ENCODE assay signal across 8 cellular contexts in genomic region chr3:192825657-192826200, GRCh38.
DNase-seq lines count a peak whose midpoint lies in the region; ATAC-seq and TF ChIP-seq lines count a peak whose summit lies in the region.

No MANE protein-coding gene starts in this region.

- 47% methylated on average over 2 of the region's 2 CpGs for WGBS in right lobe of liver (ENCODE audit: insufficient coverage, low coverage, low lambda C conversion rate, missing lambda C conversion rate)
- 65 to 83% methylated on average over 1 to 2 of the region's 2 CpGs for WGBS in gastroesophageal sphincter (ENCODE audit: low coverage in 1 of 2), 2 donors

- no peak overlapping the region for H3K27ac ChIP-seq in KMS-11
- H3K27ac ChIP-seq in right lobe of liver = no peak overlapping the region
- no peak overlapping the region for H3K27ac ChIP-seq in gastroesophageal sphincter

- no peak overlapping the region for H3K9ac ChIP-seq in KMS-11

- ATAC-seq in GM18502 (IDR thresholded peaks at IDR 0.05; ENCODE audit: poor library complexity, unreplicated experiment) = peak; percentile 46
- ATAC-seq in right lobe of liver = peak; percentile 38 to 93 (median 70)
- no peak for ATAC-seq in HG03565 (IDR thresholded peaks at IDR 0.05; ENCODE audit: unreplicated experiment)
- ATAC-seq in GM21367 (IDR thresholded peaks at IDR 0.05; ENCODE audit: unreplicated experiment) = no peak
- no peak for ATAC-seq in gastroesophageal sphincter

- H3K27me3 ChIP-seq in KMS-11 (ENCODE audit: insufficient read depth, low read depth) = no peaks in the 10 kb centered on the region
- no peaks in the 10 kb centered on the region for H3K27me3 ChIP-seq in right lobe of liver
- H3K27me3 ChIP-seq in gastroesophageal sphincter = no peaks in the 10 kb centered on the region

- DNase-seq in RPMI7951 (ENCODE audit: low read depth) (peak; percentile 29), right lobe of liver (peak in 1 of 3 donors; percentile 32), HPDE6-E6E7 (ENCODE audit: extremely low spot score) (no peak)

- no peak for TF ChIP-seq CTCF in KMS-11 (conservative IDR thresholded peaks at IDR 0.05; ENCODE audit: low read depth, low read length)
- TF ChIP-seq CTCF in right lobe of liver (IDR thresholded peaks at IDR 0.05) = peak in 2 of 4 donors; percentile 10 to 14
- TF ChIP-seq CTCF in gastroesophageal sphincter (IDR thresholded peaks at IDR 0.05) = peak in 1 of 4 experiments; percentile 17

- intact Hi-C loops in right lobe of liver (cut with DNase I) = no loop called here

- no peak for TF ChIP-seq EP300 in gastroesophageal sphincter (IDR thresholded peaks at IDR 0.05)

- no peaks in the 10 kb centered on the region for H4K20me1 ChIP-seq in KMS-11 (ENCODE audit: insufficient read depth)

- H3K79me2 ChIP-seq in KMS-11 (ENCODE audit: insufficient read depth, low read depth) = peaks cover 15% of the 10 kb centered on the region; the same call in 1 of the 2 replicates

- H3K4me1 ChIP-seq in KMS-11 (ENCODE audit: low read depth, poor library complexity, severe bottlenecking) (peaks cover 30% of the 10 kb centered on the region), right lobe of liver (peaks cover 0 to 12% (median 3%) of the 10 kb centered on the region in 4 donors), gastroesophageal sphincter (peaks cover 4 to 36% (median 17%) of the 10 kb centered on the region in 3 donors)

- no peak for TF ChIP-seq POLR2A in right lobe of liver (IDR thresholded peaks at IDR 0.05)
- no peak for TF ChIP-seq POLR2A in gastroesophageal sphincter (IDR thresholded peaks at IDR 0.05)

- no peak overlapping the region for H2AFZ ChIP-seq in KMS-11 (ENCODE audit: low read depth)

- H3K9me3 ChIP-seq in right lobe of liver (no peaks in the 10 kb centered on the region), gastroesophageal sphincter (no peaks in the 10 kb centered on the region)

- H3K36me3 ChIP-seq in KMS-11 (ENCODE audit: insufficient read depth) (no peaks in the 10 kb centered on the region), right lobe of liver (no peaks in the 10 kb centered on the region), gastroesophageal sphincter (no peaks in the 10 kb centered on the region)

- H3K4me3 ChIP-seq in KMS-11 (IDR thresholded peaks at IDR 0.05; ENCODE audit: insufficient read depth, low read depth, low read length) (no peak overlapping the region), right lobe of liver (no peak overlapping the region), gastroesophageal sphincter (no peak overlapping the region)

- peak overlapping the region; percentile 1; the same call in 1 of the 2 replicates for H3K4me2 ChIP-seq in KMS-11

Comparison
In these comparisons a context has a peak if more than half of its experiments do, and no peak if none do; other contexts are left out.
1. ATAC-seq: peak in GM18502 (single experiment) and right lobe of liver (4 of 4); none in HG03565 (single experiment), GM21367 (single experiment) and gastroesophageal sphincter (single experiment).